In the genomic region with DNA sequence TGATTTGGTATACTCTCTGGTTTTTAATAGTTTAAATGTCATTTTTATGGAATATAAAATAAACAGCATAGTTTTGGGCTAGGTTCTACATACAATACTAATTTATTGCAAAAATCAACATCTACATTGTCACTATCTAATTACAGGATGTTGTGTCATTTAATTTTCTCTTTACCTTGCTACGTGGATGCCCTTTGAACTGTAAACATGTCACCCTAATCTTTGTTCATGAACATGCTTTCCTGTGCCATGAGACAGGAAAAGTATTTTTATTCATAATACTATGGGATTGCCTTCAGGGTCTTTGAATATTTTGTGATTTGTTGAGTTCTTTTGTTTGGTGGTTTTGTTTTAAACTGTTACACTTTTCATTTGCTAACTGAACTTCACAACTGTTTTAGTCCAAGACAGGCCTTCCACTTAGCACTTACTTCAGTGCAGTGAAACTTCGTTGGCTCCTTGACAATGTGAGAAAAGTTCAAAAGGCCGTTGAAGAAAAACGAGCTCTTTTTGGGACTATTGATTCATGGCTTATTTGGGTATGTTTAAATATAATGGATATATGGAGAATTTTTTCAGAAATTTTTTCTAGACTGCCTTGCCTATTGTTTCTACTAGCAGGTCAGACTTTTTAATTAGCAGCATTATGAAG, we compare ENCODE assay signal across 1 cellular context.
A peak's percentile ranks its signal among the peaks of the same experiment; 100 is the strongest.
TF ChIP-seq lines count a peak whose summit lies in the region.

No MANE protein-coding gene starts in this region.

TF ChIP-seq in HepG2, 621 proteins besides CTCF, POLR2A, EP300 and RAD21 (continued from another document):
- TF ChIP-seq, protein P1, sequence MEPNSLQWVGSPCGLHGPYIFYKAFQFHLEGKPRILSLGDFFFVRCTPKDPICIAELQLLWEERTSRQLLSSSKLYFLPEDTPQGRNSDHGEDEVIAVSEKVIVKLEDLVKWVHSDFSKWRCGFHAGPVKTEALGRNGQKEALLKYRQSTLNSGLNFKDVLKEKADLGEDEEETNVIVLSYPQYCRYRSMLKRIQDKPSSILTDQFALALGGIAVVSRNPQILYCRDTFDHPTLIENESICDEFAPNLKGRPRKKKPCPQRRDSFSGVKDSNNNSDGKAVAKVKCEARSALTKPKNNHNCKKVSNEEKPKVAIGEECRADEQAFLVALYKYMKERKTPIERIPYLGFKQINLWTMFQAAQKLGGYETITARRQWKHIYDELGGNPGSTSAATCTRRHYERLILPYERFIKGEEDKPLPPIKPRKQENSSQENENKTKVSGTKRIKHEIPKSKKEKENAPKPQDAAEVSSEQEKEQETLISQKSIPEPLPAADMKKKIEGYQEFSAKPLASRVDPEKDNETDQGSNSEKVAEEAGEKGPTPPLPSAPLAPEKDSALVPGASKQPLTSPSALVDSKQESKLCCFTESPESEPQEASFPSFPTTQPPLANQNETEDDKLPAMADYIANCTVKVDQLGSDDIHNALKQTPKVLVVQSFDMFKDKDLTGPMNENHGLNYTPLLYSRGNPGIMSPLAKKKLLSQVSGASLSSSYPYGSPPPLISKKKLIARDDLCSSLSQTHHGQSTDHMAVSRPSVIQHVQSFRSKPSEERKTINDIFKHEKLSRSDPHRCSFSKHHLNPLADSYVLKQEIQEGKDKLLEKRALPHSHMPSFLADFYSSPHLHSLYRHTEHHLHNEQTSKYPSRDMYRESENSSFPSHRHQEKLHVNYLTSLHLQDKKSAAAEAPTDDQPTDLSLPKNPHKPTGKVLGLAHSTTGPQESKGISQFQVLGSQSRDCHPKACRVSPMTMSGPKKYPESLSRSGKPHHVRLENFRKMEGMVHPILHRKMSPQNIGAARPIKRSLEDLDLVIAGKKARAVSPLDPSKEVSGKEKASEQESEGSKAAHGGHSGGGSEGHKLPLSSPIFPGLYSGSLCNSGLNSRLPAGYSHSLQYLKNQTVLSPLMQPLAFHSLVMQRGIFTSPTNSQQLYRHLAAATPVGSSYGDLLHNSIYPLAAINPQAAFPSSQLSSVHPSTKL (CRISPR knock-in tag; IDR thresholded peaks at IDR 0.05), result peak; percentile 55
- TF ChIP-seq AKAP8 (CRISPR knock-in tag; IDR thresholded peaks at IDR 0.05) (no peak), ZMYM3 (CRISPR knock-in tag; IDR thresholded peaks at IDR 0.05) (no peak), MED1 (CRISPR knock-in tag; IDR thresholded peaks at IDR 0.05) (peak; percentile 39; the same call in 1 of the 2 replicates), THAP11 (CRISPR knock-in tag; IDR thresholded peaks at IDR 0.05) (no peak), FOXP1 (IDR thresholded peaks at IDR 0.05) (no peak), FOXP1 (CRISPR knock-in tag; IDR thresholded peaks at IDR 0.05) (peak; percentile 62; the same call in 1 of the 2 replicates), NRL (CRISPR knock-in tag; IDR thresholded peaks at IDR 0.05; ENCODE audit: borderline replicate concordance) (no peak), HNRNPK (IDR thresholded peaks at IDR 0.05; ENCODE audit: low read depth, low read length, poor library complexity, severe bottlenecking) (no peak)
- TF ChIP-seq, protein P2, sequence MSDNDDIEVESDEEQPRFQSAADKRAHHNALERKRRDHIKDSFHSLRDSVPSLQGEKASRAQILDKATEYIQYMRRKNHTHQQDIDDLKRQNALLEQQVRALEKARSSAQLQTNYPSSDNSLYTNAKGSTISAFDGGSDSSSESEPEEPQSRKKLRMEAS (IDR thresholded peaks at IDR 0.05), result peak; percentile 45; the same call in 1 of the 2 replicates
